Comparison of ENCODE assay signal across 2 cellular contexts in genomic region chr17:7002288-7003047, GRCh38.
TF ChIP-seq lines count a peak whose summit lies in the region.

No MANE protein-coding gene starts in this region.

TF ChIP-seq in HepG2, 621 proteins besides CTCF, POLR2A, EP300 and RAD21:
- TF ChIP-seq MAFF (IDR thresholded peaks at IDR 0.05; ENCODE audit: low read depth, low read length) (peak; percentile 58; the same call in 1 of the 2 replicates), MAFK (conservative IDR thresholded peaks at IDR 0.05 in 1 of 2, IDR thresholded peaks at IDR 0.05 in 1 of 2; ENCODE audit: low read length in 2 of 2) (peak; percentile 66 to 75), NR0B2 (CRISPR knock-in tag; IDR thresholded peaks at IDR 0.05) (no peak)

TF ChIP-seq in IMR-90, 13 proteins besides CTCF, POLR2A, EP300 and RAD21:
- TF ChIP-seq RCOR1 (IDR thresholded peaks at IDR 0.05; ENCODE audit: insufficient replicate concordance, low read length), result no peak
- TF ChIP-seq MAFK (IDR thresholded peaks at IDR 0.05; ENCODE audit: low read depth, low read length), result peak; percentile 46; the same call in 1 of the 2 replicates
- TF ChIP-seq CHD1 (IDR thresholded peaks at IDR 0.05; ENCODE audit: low read depth, low read length), result no peak
- no peak for TF ChIP-seq USF2 (IDR thresholded peaks at IDR 0.05; ENCODE audit: low read depth, low read length)
